In the genomic region with DNA sequence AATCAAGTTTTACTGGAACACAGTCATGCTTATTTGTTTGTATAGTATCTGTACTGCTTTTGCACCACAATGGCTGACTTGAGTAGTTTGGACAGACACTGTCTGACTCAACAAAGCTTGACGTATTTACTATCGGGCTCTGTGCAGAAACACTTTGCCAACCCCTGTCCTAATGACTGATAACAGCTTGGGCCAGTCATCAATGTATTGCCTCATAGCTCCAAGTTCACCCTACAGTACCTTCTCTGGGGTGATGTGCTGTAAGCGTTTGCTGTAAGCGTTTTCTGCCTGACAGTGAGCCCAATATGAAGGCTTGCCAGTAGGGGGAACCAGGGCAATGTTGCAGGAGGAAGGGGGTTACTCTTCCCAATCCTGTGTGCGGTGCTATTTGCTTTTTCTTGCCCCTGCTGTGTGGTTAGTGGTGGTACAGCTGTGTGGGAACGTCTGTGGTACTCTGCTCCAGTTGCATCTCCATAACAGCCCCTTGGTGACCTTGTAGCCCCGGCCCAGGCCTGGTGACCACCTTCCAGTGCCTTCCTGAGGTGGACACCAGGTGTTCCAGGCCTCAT, we compare ENCODE assay signal across 8 cellular contexts. TPM values are rescaled to one million over a fixed set of nuclear protein-coding genes. Genes with fewer than 3 reads are reported as not detected.
A peak's percentile ranks its signal among the peaks of the same experiment; 100 is the strongest.
DNase-seq lines count a peak whose midpoint lies in the region; ATAC-seq lines count a peak whose summit lies in the region.

No MANE protein-coding gene starts in this region.

- peaks cover 15% of the 10 kb centered on the region for H3K27me3 Mint-ChIP-seq in activated T-cell treated with anti-CD3 and anti-CD28 coated beads, Interleukin-2, amount 50 U/mL, for 72 hours (ENCODE audit: low read depth)
- peaks cover 14% of the 10 kb centered on the region for H3K27me3 Mint-ChIP-seq in activated T-helper 17 cell treated with anti-CD3 and anti-CD28 coated beads, Interleukin-2, amount 50 U/mL, for 72 hours
- H3K27me3 Mint-ChIP-seq in CD8-positive, alpha-beta memory T cell: peaks cover 7 to 20% of the 10 kb centered on the region in 2 donors
- peaks cover 13 to 23% (median 17%) of the 10 kb centered on the region in 5 donors for H3K27me3 Mint-ChIP-seq in naive thymus-derived CD8-positive, alpha-beta T cell

- no peak overlapping the region for H3K27ac ChIP-seq in CD8-positive, alpha-beta memory T cell (ENCODE audit: low read depth, low read length)

- H3K4me3 Mint-ChIP-seq in activated T-cell treated with anti-CD3 and anti-CD28 coated beads, Interleukin-2, amount 50 U/mL, for 72 hours: no peak overlapping the region
- no peak overlapping the region for H3K4me3 Mint-ChIP-seq in activated T-helper 17 cell treated with anti-CD3 and anti-CD28 coated beads, Interleukin-2, amount 50 U/mL, for 72 hours
- H3K4me3 Mint-ChIP-seq in CD8-positive, alpha-beta memory T cell: no peak overlapping the region
- H3K4me3 Mint-ChIP-seq in naive thymus-derived CD8-positive, alpha-beta T cell: no peak overlapping the region

- peaks cover 11% of the 10 kb centered on the region for H3K4me1 Mint-ChIP-seq in activated T-cell treated with anti-CD3 and anti-CD28 coated beads, Interleukin-2, amount 50 U/mL, for 72 hours (ENCODE audit: low read depth)
- no peaks in the 10 kb centered on the region for H3K4me1 Mint-ChIP-seq in activated T-helper 17 cell treated with anti-CD3 and anti-CD28 coated beads, Interleukin-2, amount 50 U/mL, for 72 hours
- H3K4me1 Mint-ChIP-seq in CD8-positive, alpha-beta memory T cell: no peaks in the 10 kb centered on the region
- peaks cover 0 to 4% (median under 1%) of the 10 kb centered on the region in 4 donors for H3K4me1 Mint-ChIP-seq in naive thymus-derived CD8-positive, alpha-beta T cell

- H3K36me3 ChIP-seq in CD8-positive, alpha-beta memory T cell (ENCODE audit: insufficient read depth, low read length): no peaks in the 10 kb centered on the region

- H3K36me3 Mint-ChIP-seq in activated T-cell treated with anti-CD3 and anti-CD28 coated beads, Interleukin-2, amount 50 U/mL, for 72 hours (ENCODE audit: insufficient read depth in 2 of 2): no peaks in the 10 kb centered on the region
- H3K36me3 Mint-ChIP-seq in activated T-helper 17 cell treated with anti-CD3 and anti-CD28 coated beads, Interleukin-2, amount 50 U/mL, for 72 hours (ENCODE audit: low read depth): no peaks in the 10 kb centered on the region
- no peaks in the 10 kb centered on the region for H3K36me3 Mint-ChIP-seq in CD8-positive, alpha-beta memory T cell
- H3K36me3 Mint-ChIP-seq in naive thymus-derived CD8-positive, alpha-beta T cell: no peaks in the 10 kb centered on the region

- CTCF ChIA-PET in CD8-positive, alpha-beta memory T cell (lab: Charles Lee): interaction anchor here (3.4 kb wide), 1 partner anchor 147 kb away, joined by 19 read pairs; no protein-coding TSS in a partner anchor

- peak; percentile 39 to 71 for ATAC-seq in activated T-cell treated with anti-CD3 and anti-CD28 coated beads, Interleukin-2, amount 50 U/mL, for 72 hours (replicated peaks in 1 of 2)
- ATAC-seq in activated T-helper 17 cell treated with anti-CD3 and anti-CD28 coated beads, Interleukin-2, amount 50 U/mL, for 72 hours (replicated peaks): peak; percentile 11
- ATAC-seq in naive thymus-derived CD8-positive, alpha-beta T cell: no peak

- H3K27ac Mint-ChIP-seq in activated T-cell treated with anti-CD3 and anti-CD28 coated beads, Interleukin-2, amount 50 U/mL, for 72 hours: no peak overlapping the region
- no peak overlapping the region for H3K27ac Mint-ChIP-seq in activated T-helper 17 cell treated with anti-CD3 and anti-CD28 coated beads, Interleukin-2, amount 50 U/mL, for 72 hours
- H3K27ac Mint-ChIP-seq in CD8-positive, alpha-beta memory T cell: peak overlapping the region in 1 of 8 donors; percentile 40
- no peak overlapping the region for H3K27ac Mint-ChIP-seq in naive thymus-derived CD8-positive, alpha-beta T cell

- no peaks in the 10 kb centered on the region for H3K9me3 ChIP-seq in CD8-positive, alpha-beta memory T cell (ENCODE audit: low read length)

- peak in 1 of 2 donors; percentile 24 for DNase-seq in activated T-cell treated with anti-CD3 and anti-CD28 coated beads, Interleukin-2, amount 50 U/mL, for 72 hours
- no peak for DNase-seq in activated T-cell treated with anti-CD3 and anti-CD28 coated beads, Interleukin-2, amount 50 U/mL, for 1 hour
- DNase-seq in NCI-H1694 treated with DMSO at 0.1 percent for 48 hours (lab: John Stamatoyannopoulos, UW) (peak; percentile 91), iPS-NIHi7 (ENCODE audit: extremely low spot score) (peak; percentile 77)
- no peak for DNase-seq in CD8-positive, alpha-beta memory T cell
- no peak for DNase-seq in activated CD4-positive, CD25-positive, alpha-beta regulatory T cell treated with anti-CD3 and anti-CD28 coated beads, Interleukin-2, amount 50 U/mL, for 72 hours
- DNase-seq in naive thymus-derived CD8-positive, alpha-beta T cell: no peak

- POLR2A ChIA-PET in CD8-positive, alpha-beta memory T cell (lab: Charles Lee): interaction anchor here (0.6 kb wide), 1 partner anchor 1165 kb away, joined by 4 read pairs; no protein-coding TSS in a partner anchor
- POLR2A ChIA-PET in naive thymus-derived CD8-positive, alpha-beta T cell (lab: Charles Lee): interaction anchor here (0.6 kb wide), 1 partner anchor 67 kb away, joined by 5 read pairs; no protein-coding TSS in a partner anchor

- H3K4me1 ChIP-seq in CD8-positive, alpha-beta memory T cell (ENCODE audit: insufficient read depth, low read length): no peaks in the 10 kb centered on the region

- no peaks in the 10 kb centered on the region for H3K9me3 Mint-ChIP-seq in activated T-cell treated with anti-CD3 and anti-CD28 coated beads, Interleukin-2, amount 50 U/mL, for 72 hours
- H3K9me3 Mint-ChIP-seq in activated T-helper 17 cell treated with anti-CD3 and anti-CD28 coated beads, Interleukin-2, amount 50 U/mL, for 72 hours: no peaks in the 10 kb centered on the region
- no peaks in the 10 kb centered on the region for H3K9me3 Mint-ChIP-seq in CD8-positive, alpha-beta memory T cell
- H3K9me3 Mint-ChIP-seq in naive thymus-derived CD8-positive, alpha-beta T cell: no peaks in the 10 kb centered on the region

- H3K27me3 ChIP-seq in CD8-positive, alpha-beta memory T cell (ENCODE audit: insufficient read depth, low read length, poor library complexity, severe bottlenecking): peaks cover 6% of the 10 kb centered on the region

- H3K4me3 ChIP-seq in CD8-positive, alpha-beta memory T cell (ENCODE audit: low read length): no peak overlapping the region

RNA-seq across cellular contexts. Expression of a gene that starts 5.4 kb away (rescaled TPM):
- total RNA-seq in activated T-cell treated with anti-CD3 and anti-CD28 coated beads, Interleukin-2, amount 50 U/mL, for 72 hours: not detected
- not detected for total RNA-seq in activated T-helper 17 cell treated with anti-CD3 and anti-CD28 coated beads, Interleukin-2, amount 50 U/mL, for 72 hours
- total RNA-seq in CD8-positive, alpha-beta memory T cell: not detected
- not detected for polyA plus RNA-seq in CD8-positive, alpha-beta memory T cell
- not detected for total RNA-seq in naive thymus-derived CD8-positive, alpha-beta T cell
- polyA plus RNA-seq in naive thymus-derived CD8-positive, alpha-beta T cell: not detected

RNA-seq across cellular contexts. Expression of a gene that starts 31.3 kb away (rescaled TPM):
- total RNA-seq in activated T-cell treated with anti-CD3 and anti-CD28 coated beads, Interleukin-2, amount 50 U/mL, for 72 hours: 10 to 100 TPM; 60.3 to 73.8 TPM
- 10 to 100 TPM; 76.9 to 96.4 TPM for total RNA-seq in activated T-helper 17 cell treated with anti-CD3 and anti-CD28 coated beads, Interleukin-2, amount 50 U/mL, for 72 hours
- 10 to 100 TPM; 51.4 to 53.9 TPM for total RNA-seq in CD8-positive, alpha-beta memory T cell
- polyA plus RNA-seq in CD8-positive, alpha-beta memory T cell: 9.3 TPM
- total RNA-seq in naive thymus-derived CD8-positive, alpha-beta T cell: 10 to 100 TPM; 34.7 to 38.8 TPM
- 1 to 10 TPM; 4.5 to 6.8 (median 5.6) TPM for polyA plus RNA-seq in naive thymus-derived CD8-positive, alpha-beta T cell

Comparison
In these comparisons a context has a peak if more than half of its experiments do, and no peak if none do; other contexts are left out.
1. ATAC-seq: peak in activated T-cell treated with anti-CD3 and anti-CD28 coated beads, Interleukin-2, amount 50 U/mL, for 72 hours (2 of 2) and activated T-helper 17 cell treated with anti-CD3 and anti-CD28 coated beads, Interleukin-2, amount 50 U/mL, for 72 hours (single experiment); none in naive thymus-derived CD8-positive, alpha-beta T cell (0 of 2).
2. DNase-seq: peak in NCI-H1694 treated with DMSO at 0.1 percent for 48 hours (single experiment) and iPS-NIHi7 (single experiment); none in activated T-cell treated with anti-CD3 and anti-CD28 coated beads, Interleukin-2, amount 50 U/mL, for 1 hour (single experiment), CD8-positive, alpha-beta memory T cell (0 of 5), activated CD4-positive, CD25-positive, alpha-beta regulatory T cell treated with anti-CD3 and anti-CD28 coated beads, Interleukin-2, amount 50 U/mL, for 72 hours (single experiment) and naive thymus-derived CD8-positive, alpha-beta T cell (0 of 10).